Comparison of ENCODE assay signal across 21 cellular contexts in the genomic region with DNA sequence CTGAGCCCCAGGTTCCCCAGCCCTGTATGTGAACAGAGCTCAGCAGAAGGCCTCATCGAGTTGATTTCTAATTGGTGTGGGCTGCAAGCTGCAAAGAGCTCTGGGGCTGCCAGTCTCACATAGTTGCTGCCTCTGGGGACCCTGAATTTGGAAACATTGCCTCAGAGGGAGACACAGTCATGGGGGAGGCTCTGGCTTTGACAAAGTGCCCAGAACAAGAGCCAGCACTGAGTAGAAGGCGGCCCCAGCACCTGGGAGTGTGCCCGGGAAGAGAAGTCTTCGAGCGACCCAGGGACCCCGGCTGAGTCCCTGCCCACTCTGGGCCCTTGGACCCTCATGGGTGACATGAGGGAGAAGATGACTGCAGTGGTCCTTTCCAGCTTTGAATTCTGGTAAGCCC. TPM values are rescaled to one million over a fixed set of nuclear protein-coding genes. Genes with fewer than 3 reads are reported as not detected.
DNase-seq lines count a peak whose midpoint lies in the region; ATAC-seq and TF ChIP-seq lines count a peak whose summit lies in the region.
"Had no signal": no experiment of that assay in that cellular context is flagged by ENCODE, and none has a peak within 500 bp of the region (broad histone marks: within the 10 kb centered on the region; RNA-seq: fewer than 3 reads in every experiment).

No MANE protein-coding gene starts in this region.

- H3K4me3 ChIP-seq in ascending aorta = peak overlapping the region in 1 of 2 donors; percentile 21
- no peak overlapping the region for H3K4me3 ChIP-seq in aorta (ENCODE audit: low read length in 2 of 2)
- H3K4me3 ChIP-seq in effector memory CD4-positive, alpha-beta T cell (ENCODE audit: insufficient read depth, low read depth, low read length, poor library complexity, severe bottlenecking) = no peak overlapping the region
- H3K4me3 ChIP-seq in right lobe of liver = no peak overlapping the region
- H3K4me3 ChIP-seq: SK-N-MC had no signal

- H3K4me1 ChIP-seq in ascending aorta (peaks cover 25 to 51% of the 10 kb centered on the region in 2 donors), aorta (ENCODE audit: control insufficient read depth in 1 of 2, insufficient read depth in 2 of 2, low read length in 2 of 2) (no peaks in the 10 kb centered on the region), right lobe of liver (peaks cover 0 to 13% (median 1%) of the 10 kb centered on the region in 4 donors)
- peaks cover 5% of the 10 kb centered on the region for H3K4me1 ChIP-seq in effector memory CD4-positive, alpha-beta T cell (ENCODE audit: control insufficient read depth, insufficient read depth, low read length, poor library complexity, severe bottlenecking)

- ATAC-seq in aorta (ENCODE audit: low FRiP score) (peak; percentile 73), right lobe of liver (no peak)
- ATAC-seq: CD8-positive, alpha-beta T cell had no signal

- intact Hi-C loops in ascending aorta (cut with DNase I) (loop anchor here (2.0 to 10.0 kb wide), 5 partner anchors 167 to 1086 kb away; partner anchors contain the start of gene POLG), aorta (cut with DNase I) (loop anchor here (5.0 to 10.0 kb wide), 6 partner anchors 172 to 632 kb away; no protein-coding TSS in a partner anchor), right lobe of liver (cut with DNase I) (no loop called here)

- H3K27ac ChIP-seq in ascending aorta (peak overlapping the region; percentile 72 to 82), aorta (ENCODE audit: low read depth in 1 of 2, low read length in 2 of 2) (peak overlapping the region in 1 of 2 donors; percentile 93), right lobe of liver (no peak overlapping the region)
- H3K27ac ChIP-seq in effector memory CD4-positive, alpha-beta T cell (ENCODE audit: insufficient read depth, low read length, poor library complexity, severe bottlenecking) = no peak overlapping the region
- H3K27ac ChIP-seq: 22Rv1, HL-60, KMS-11, SK-N-MC had no signal

- H3K27me3 ChIP-seq in ascending aorta (no peaks in the 10 kb centered on the region), aorta (ENCODE audit: control insufficient read depth in 1 of 2, insufficient read depth in 2 of 2, low read length in 1 of 2) (no peaks in the 10 kb centered on the region), right lobe of liver (no peaks in the 10 kb centered on the region)
- peaks cover 1% of the 10 kb centered on the region for H3K27me3 ChIP-seq in effector memory CD4-positive, alpha-beta T cell (replicated peaks; ENCODE audit: control insufficient read depth, insufficient read depth, low read length, poor library complexity, severe bottlenecking)

- DNase-seq in DMS 273 (lab: John Stamatoyannopoulos, UW; ENCODE audit: unreplicated experiment) = peak; percentile 25
- no peak for DNase-seq in DMS 273 treated with DMSO at 0.1 percent for 48 hours (lab: John Stamatoyannopoulos, UW)
- peak; percentile 71 to 93 for DNase-seq in ascending aorta (ENCODE audit: low spot score in 2 of 2)
- DNase-seq in myocyte (ENCODE audit: low read depth) = peak; percentile 37
- peak; percentile 85 to 91 for DNase-seq in aorta
- DNase-seq in effector memory CD4-positive, alpha-beta T cell = no peak
- no peak for DNase-seq in right lobe of liver
- DNase-seq in NCI-H2029 treated with DMSO at 0.1 percent for 48 hours (lab: John Stamatoyannopoulos, UW) = no peak
- DNase-seq: BE2C; Calu3; CD8-positive, alpha-beta T cell; NCI-H1417; NCI-H1930; NCI-H2171; NCI-H510A; NCI-H774; SHP77 had no signal

- no peaks in the 10 kb centered on the region for H3K9me3 ChIP-seq in ascending aorta
- H3K9me3 ChIP-seq in aorta (ENCODE audit: control insufficient read depth, low read length) = no peaks in the 10 kb centered on the region
- H3K9me3 ChIP-seq in effector memory CD4-positive, alpha-beta T cell (ENCODE audit: control insufficient read depth, low read length) = no peaks in the 10 kb centered on the region
- H3K9me3 ChIP-seq in right lobe of liver = no peaks in the 10 kb centered on the region
- H3K9me3 ChIP-seq: BE2C had no signal

- no peak for TF ChIP-seq POLR2A in right lobe of liver (IDR thresholded peaks at IDR 0.05)

- H3K36me3 ChIP-seq in ascending aorta (no peaks in the 10 kb centered on the region), aorta (ENCODE audit: control insufficient read depth in 1 of 2, insufficient read depth in 2 of 2, low read length in 1 of 2) (no peaks in the 10 kb centered on the region), right lobe of liver (no peaks in the 10 kb centered on the region)
- no peaks in the 10 kb centered on the region for H3K36me3 ChIP-seq in effector memory CD4-positive, alpha-beta T cell (ENCODE audit: control insufficient read depth, insufficient read depth, low read length)
- H3K36me3 ChIP-seq: BE2C had no signal

- TF ChIP-seq CTCF in ascending aorta (IDR thresholded peaks at IDR 0.05) = no peak
- no peak for TF ChIP-seq CTCF in right lobe of liver (IDR thresholded peaks at IDR 0.05)

- 7 to 10% methylated on average over 6 of the region's 6 CpGs for WGBS in aorta, 2 donors
- WGBS in right lobe of liver (ENCODE audit: insufficient coverage, low coverage, low lambda C conversion rate, missing lambda C conversion rate) = no CpG with 5 or more reads among the region's 6 CpGs

RNA-seq across cellular contexts. Expression of gene NTRK3, which starts 7.3 kb away (rescaled TPM):
- total RNA-seq in ascending aorta = 52.7 TPM
- total RNA-seq in myocyte = 0.26 and 0.32 TPM in 2 replicates
- 0.59 TPM for polyA plus RNA-seq in myocyte (2012)
- total RNA-seq in aorta = 10 to 100 TPM; 79.2 to 79.9 TPM
- 10 to 100 TPM in 1 of 2 donors, 1 to 10 TPM in 1; 8.9 to 84.0 TPM for polyA plus RNA-seq in aorta
- total RNA-seq in right lobe of liver = under 1 TPM; 0.35 to 0.75 (median 0.46) TPM
- total RNA-seq: Calu3; CD8-positive, alpha-beta T cell had no signal

Comparison
In these comparisons a context has a peak if more than half of its experiments do, and no peak if none do; other contexts are left out.
1. DNase-seq: peak in DMS 273 (single experiment), ascending aorta (2 of 2), myocyte (single experiment) and aorta (2 of 2); none in DMS 273 treated with DMSO at 0.1 percent for 48 hours (single experiment), effector memory CD4-positive, alpha-beta T cell (0 of 3), right lobe of liver (0 of 3) and NCI-H2029 treated with DMSO at 0.1 percent for 48 hours (single experiment).
2. H3K27ac ChIP-seq: peak in ascending aorta (2 of 2); none in effector memory CD4-positive, alpha-beta T cell (single experiment) and right lobe of liver (0 of 3).
3. RNA of gene NTRK3, which starts 7.3 kb away (total RNA-seq): 79.2 to 79.9 TPM in aorta and 52.7 TPM in ascending aorta (single experiment); 0.35 to 0.75 TPM in right lobe of liver and 0.26 to 0.32 TPM in myocyte; every median in the first group is over 10 times any median in the second.
4. intact Hi-C loops: an anchor here in ascending aorta (2.0 to 10.0 kb wide) and aorta (5.0 to 10.0 kb wide); none called in right lobe of liver.